In the genomic region with DNA sequence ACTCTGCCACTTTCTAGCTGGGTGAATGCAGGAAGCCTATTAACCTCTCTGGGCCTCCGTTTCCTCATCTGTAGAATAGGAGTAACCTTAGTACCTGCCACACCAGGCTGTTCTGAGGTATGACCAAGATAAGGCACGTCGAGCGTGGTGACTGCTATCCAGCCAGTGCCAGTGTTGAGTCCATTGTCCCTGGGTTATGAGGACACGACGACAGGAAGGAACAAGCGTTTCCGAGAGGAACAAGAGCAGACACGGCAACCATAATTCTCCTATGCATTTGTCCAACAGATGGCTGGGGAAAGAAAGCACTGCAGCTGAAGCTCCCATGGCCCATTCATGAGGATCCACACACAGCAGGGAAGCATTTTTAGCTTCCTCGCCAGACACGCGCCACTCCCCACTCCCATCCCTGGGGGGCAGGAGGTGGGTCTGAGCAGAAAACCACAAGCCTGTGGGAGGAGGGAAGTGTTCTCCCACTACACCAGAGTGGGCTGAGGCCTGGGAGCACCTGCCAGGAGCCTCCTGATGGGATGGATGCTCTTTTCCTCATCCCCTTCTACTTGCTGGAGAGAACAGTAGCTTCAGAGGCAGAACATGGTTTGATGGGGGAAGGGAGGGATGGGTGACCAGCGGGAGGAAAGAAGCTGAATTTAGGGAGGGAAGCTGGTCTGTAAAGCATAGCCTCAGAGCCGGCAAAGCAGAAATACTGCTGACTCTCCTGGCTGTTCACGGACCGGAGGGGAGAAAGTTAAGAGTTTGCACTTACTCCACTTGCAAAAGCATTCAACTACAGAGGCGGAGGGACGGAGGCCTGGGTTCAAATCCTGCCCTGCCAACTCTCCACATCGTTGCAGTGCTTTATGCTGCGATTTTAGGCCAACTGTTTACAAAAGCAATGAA, we compare ENCODE assay signal across 1 cellular context.
TF ChIP-seq lines count a peak whose summit lies in the region.

No MANE protein-coding gene starts in this region.

TF ChIP-seq in K562, 482 proteins besides CTCF, POLR2A, EP300 and RAD21 (continues in another document):
- TF ChIP-seq SAP30 (IDR thresholded peaks at IDR 0.05; ENCODE audit: borderline replicate concordance, insufficient read depth, low read depth, low read length, poor library complexity, severe bottlenecking) (no peak), MEIS2 (IDR thresholded peaks at IDR 0.05; ENCODE audit: partially characterized antibody) (no peak), SMARCB1 (IDR thresholded peaks at IDR 0.05; ENCODE audit: insufficient read length, low read depth) (no peak), SRSF3 (IDR thresholded peaks at IDR 0.05; ENCODE audit: insufficient read depth, low read length) (no peak), TAF7 (tag; IDR thresholded peaks at IDR 0.05) (no peak), NFXL1 (CRISPR knock-in tag; IDR thresholded peaks at IDR 0.05) (no peak), SAFB (IDR thresholded peaks at IDR 0.05; ENCODE audit: borderline replicate concordance, low read depth, low read length) (no peak), ESRRB (CRISPR knock-in tag; IDR thresholded peaks at IDR 0.05; ENCODE audit: borderline replicate concordance) (no peak), PPARD (CRISPR knock-in tag; IDR thresholded peaks at IDR 0.05) (no peak), SREBF1 (IDR thresholded peaks at IDR 0.05; ENCODE audit: borderline replicate concordance, low read depth, low read length) (no peak), GTF2E2 (tag; IDR thresholded peaks at IDR 0.05) (no peak), GATAD2B (IDR thresholded peaks at IDR 0.05; ENCODE audit: borderline replicate concordance) (no peak), PHF21A (IDR thresholded peaks at IDR 0.05; ENCODE audit: borderline replicate concordance, low read depth) (no peak), HNRNPLL (IDR thresholded peaks at IDR 0.05; ENCODE audit: low read depth, low read length, poor library complexity, severe bottlenecking) (no peak), RUNX1 (IDR thresholded peaks at IDR 0.05; ENCODE audit: low read depth) (no peak), FOXA3 (CRISPR knock-in tag; conservative IDR thresholded peaks at IDR 0.05 in 1 of 2, IDR thresholded peaks at IDR 0.05 in 1 of 2) (no peak), RFX5 (IDR thresholded peaks at IDR 0.05; ENCODE audit: low read depth, low read length) (no peak), ZNF445 (CRISPR knock-in tag; IDR thresholded peaks at IDR 0.05; ENCODE audit: low read depth) (no peak), BRCA1 (IDR thresholded peaks at IDR 0.05) (no peak), BRCA1 (CRISPR knock-in tag; IDR thresholded peaks at IDR 0.05) (no peak), SMARCA5 (IDR thresholded peaks at IDR 0.05) (no peak), RBM34 (IDR thresholded peaks at IDR 0.05; ENCODE audit: borderline replicate concordance, insufficient read depth, low read length) (no peak), DIDO1 (tag; IDR thresholded peaks at IDR 0.05; ENCODE audit: low read depth) (no peak), ZKSCAN8 (CRISPR knock-in tag; IDR thresholded peaks at IDR 0.05) (peak; percentile 38; the same call in 1 of the 2 replicates), ARID2 (IDR thresholded peaks at IDR 0.05) (no peak), HIVEP1 (CRISPR knock-in tag; IDR thresholded peaks at IDR 0.05) (no peak), HEY1 (CRISPR knock-in tag; IDR thresholded peaks at IDR 0.05; ENCODE audit: borderline replicate concordance) (no peak)
- TF ChIP-seq, protein P1, sequence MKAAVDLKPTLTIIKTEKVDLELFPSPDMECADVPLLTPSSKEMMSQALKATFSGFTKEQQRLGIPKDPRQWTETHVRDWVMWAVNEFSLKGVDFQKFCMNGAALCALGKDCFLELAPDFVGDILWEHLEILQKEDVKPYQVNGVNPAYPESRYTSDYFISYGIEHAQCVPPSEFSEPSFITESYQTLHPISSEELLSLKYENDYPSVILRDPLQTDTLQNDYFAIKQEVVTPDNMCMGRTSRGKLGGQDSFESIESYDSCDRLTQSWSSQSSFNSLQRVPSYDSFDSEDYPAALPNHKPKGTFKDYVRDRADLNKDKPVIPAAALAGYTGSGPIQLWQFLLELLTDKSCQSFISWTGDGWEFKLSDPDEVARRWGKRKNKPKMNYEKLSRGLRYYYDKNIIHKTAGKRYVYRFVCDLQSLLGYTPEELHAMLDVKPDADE (conservative IDR thresholded peaks at IDR 0.05; ENCODE audit: control insufficient read depth, low read depth, low read length): no peak
- TF ChIP-seq, protein P2, sequence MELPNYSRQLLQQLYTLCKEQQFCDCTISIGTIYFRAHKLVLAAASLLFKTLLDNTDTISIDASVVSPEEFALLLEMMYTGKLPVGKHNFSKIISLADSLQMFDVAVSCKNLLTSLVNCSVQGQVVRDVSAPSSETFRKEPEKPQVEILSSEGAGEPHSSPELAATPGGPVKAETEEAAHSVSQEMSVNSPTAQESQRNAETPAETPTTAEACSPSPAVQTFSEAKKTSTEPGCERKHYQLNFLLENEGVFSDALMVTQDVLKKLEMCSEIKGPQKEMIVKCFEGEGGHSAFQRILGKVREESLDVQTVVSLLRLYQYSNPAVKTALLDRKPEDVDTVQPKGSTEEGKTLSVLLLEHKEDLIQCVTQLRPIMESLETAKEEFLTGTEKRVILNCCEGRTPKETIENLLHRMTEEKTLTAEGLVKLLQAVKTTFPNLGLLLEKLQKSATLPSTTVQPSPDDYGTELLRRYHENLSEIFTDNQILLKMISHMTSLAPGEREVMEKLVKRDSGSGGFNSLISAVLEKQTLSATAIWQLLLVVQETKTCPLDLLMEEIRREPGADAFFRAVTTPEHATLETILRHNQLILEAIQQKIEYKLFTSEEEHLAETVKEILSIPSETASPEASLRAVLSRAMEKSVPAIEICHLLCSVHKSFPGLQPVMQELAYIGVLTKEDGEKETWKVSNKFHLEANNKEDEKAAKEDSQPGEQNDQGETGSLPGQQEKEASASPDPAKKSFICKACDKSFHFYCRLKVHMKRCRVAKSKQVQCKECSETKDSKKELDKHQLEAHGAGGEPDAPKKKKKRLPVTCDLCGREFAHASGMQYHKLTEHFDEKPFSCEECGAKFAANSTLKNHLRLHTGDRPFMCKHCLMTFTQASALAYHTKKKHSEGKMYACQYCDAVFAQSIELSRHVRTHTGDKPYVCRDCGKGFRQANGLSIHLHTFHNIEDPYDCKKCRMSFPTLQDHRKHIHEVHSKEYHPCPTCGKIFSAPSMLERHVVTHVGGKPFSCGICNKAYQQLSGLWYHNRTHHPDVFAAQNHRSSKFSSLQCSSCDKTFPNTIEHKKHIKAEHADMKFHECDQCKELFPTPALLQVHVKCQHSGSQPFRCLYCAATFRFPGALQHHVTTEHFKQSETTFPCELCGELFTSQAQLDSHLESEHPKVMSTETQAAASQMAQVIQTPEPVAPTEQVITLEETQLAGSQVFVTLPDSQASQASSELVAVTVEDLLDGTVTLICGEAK (IDR thresholded peaks at IDR 0.05): no peak
- TF ChIP-seq, protein P2 (CRISPR knock-in tag; IDR thresholded peaks at IDR 0.05): no peak
- TF ChIP-seq, protein P3, sequence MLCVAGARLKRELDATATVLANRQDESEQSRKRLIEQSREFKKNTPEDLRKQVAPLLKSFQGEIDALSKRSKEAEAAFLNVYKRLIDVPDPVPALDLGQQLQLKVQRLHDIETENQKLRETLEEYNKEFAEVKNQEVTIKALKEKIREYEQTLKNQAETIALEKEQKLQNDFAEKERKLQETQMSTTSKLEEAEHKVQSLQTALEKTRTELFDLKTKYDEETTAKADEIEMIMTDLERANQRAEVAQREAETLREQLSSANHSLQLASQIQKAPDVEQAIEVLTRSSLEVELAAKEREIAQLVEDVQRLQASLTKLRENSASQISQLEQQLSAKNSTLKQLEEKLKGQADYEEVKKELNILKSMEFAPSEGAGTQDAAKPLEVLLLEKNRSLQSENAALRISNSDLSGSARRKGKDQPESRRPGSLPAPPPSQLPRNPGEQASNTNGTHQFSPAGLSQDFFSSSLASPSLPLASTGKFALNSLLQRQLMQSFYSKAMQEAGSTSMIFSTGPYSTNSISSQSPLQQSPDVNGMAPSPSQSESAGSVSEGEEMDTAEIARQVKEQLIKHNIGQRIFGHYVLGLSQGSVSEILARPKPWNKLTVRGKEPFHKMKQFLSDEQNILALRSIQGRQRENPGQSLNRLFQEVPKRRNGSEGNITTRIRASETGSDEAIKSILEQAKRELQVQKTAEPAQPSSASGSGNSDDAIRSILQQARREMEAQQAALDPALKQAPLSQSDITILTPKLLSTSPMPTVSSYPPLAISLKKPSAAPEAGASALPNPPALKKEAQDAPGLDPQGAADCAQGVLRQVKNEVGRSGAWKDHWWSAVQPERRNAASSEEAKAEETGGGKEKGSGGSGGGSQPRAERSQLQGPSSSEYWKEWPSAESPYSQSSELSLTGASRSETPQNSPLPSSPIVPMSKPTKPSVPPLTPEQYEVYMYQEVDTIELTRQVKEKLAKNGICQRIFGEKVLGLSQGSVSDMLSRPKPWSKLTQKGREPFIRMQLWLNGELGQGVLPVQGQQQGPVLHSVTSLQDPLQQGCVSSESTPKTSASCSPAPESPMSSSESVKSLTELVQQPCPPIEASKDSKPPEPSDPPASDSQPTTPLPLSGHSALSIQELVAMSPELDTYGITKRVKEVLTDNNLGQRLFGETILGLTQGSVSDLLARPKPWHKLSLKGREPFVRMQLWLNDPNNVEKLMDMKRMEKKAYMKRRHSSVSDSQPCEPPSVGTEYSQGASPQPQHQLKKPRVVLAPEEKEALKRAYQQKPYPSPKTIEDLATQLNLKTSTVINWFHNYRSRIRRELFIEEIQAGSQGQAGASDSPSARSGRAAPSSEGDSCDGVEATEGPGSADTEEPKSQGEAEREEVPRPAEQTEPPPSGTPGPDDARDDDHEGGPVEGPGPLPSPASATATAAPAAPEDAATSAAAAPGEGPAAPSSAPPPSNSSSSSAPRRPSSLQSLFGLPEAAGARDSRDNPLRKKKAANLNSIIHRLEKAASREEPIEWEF (CRISPR knock-in tag; IDR thresholded peaks at IDR 0.05): no peak
- TF ChIP-seq, protein P4, sequence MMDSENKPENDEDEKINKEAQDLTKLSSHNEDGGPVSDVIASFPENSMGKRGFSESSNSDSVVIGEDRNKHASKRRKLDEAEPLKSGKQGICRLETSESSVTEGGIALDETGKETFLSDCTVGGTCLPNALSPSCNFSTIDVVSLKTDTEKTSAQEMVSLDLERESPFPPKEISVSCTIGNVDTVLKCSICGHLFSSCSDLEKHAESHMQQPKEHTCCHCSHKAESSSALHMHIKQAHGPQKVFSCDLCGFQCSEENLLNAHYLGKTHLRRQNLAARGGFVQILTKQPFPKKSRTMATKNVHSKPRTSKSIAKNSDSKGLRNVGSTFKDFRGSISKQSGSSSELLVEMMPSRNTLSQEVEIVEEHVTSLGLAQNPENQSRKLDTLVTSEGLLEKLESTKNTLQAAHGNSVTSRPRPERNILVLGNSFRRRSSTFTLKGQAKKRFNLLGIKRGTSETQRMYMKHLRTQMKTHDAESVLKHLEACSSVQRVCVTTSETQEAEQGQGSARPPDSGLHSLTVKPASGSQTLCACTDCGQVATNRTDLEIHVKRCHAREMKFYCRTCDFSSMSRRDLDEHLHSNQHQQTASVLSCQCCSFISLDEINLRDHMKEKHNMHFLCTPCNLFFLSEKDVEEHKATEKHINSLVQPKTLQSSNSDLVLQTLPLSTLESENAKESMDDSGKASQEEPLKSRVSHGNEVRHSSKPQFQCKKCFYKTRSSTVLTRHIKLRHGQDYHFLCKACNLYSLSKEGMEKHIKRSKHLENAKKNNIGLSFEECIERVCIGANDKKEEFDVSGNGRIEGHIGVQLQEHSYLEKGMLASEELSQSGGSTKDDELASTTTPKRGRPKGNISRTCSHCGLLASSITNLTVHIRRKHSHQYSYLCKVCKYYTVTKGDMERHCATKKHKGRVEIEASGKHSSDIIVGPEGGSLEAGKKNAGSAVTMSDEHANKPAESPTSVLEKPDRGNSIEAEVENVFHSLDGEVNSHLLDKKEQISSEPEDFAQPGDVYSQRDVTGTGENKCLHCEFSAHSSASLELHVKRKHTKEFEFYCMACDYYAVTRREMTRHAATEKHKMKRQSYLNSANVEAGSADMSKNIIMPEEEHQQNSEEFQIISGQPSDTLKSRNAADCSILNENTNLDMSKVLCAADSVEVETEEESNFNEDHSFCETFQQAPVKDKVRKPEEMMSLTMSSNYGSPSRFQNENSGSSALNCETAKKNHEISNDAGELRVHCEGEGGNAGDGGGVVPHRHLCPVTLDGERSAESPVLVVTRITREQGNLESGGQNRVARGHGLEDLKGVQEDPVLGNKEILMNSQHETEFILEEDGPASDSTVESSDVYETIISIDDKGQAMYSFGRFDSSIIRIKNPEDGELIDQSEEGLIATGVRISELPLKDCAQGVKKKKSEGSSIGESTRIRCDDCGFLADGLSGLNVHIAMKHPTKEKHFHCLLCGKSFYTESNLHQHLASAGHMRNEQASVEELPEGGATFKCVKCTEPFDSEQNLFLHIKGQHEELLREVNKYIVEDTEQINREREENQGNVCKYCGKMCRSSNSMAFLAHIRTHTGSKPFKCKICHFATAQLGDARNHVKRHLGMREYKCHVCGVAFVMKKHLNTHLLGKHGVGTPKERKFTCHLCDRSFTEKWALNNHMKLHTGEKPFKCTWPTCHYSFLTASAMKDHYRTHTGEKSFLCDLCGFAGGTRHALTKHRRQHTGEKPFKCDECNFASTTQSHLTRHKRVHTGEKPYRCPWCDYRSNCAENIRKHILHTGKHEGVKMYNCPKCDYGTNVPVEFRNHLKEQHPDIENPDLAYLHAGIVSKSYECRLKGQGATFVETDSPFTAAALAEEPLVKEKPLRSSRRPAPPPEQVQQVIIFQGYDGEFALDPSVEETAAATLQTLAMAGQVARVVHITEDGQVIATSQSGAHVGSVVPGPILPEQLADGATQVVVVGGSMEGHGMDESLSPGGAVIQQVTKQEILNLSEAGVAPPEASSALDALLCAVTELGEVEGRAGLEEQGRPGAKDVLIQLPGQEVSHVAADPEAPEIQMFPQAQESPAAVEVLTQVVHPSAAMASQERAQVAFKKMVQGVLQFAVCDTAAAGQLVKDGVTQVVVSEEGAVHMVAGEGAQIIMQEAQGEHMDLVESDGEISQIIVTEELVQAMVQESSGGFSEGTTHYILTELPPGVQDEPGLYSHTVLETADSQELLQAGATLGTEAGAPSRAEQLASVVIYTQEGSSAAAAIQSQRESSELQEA (IDR thresholded peaks at IDR 0.05; ENCODE audit: low read depth): no peak
